12 cellular contexts compared by ENCODE assay signal in the genomic region with DNA sequence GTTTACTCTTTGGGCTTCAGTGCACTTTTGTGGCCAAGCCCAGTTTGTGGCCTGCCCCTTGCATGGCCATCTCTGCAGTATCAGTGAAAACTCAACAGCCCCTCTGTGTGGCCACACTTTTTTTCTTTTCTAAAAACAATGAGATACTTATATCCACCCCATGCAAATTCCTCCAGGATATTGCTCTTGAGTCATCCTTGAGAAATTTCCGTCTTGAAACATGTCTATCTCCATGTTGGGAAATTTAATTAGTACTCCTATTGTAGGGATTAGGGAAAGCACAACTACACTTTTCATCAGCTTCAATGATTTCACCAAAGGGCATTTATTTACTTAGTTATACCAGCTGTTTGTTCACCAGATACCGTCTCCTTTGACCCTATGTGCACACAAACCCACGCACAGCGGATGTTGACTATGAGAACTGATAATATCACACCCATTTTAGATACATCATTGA.
A peak's percentile ranks its signal among the peaks of the same experiment; 100 is the strongest.
DNase-seq lines count a peak whose midpoint lies in the region; ATAC-seq, FAIRE-seq and TF ChIP-seq lines count a peak whose summit lies in the region.
"Had no signal": no experiment of that assay in that cellular context is flagged by ENCODE, and none has a peak within 500 bp of the region (broad histone marks: within the 10 kb centered on the region; RNA-seq: fewer than 3 reads in every experiment).

No MANE protein-coding gene starts in this region.

- H3K4me1 ChIP-seq in cardiac muscle cell (ENCODE audit: low read depth) (no peaks in the 10 kb centered on the region), SJCRH30 (no peaks in the 10 kb centered on the region; the same call in 1 of the 2 replicates)
- H3K4me1 ChIP-seq: ascending aorta had no signal

- intact Hi-C loops in Right ventricle myocardium inferior (cut with DNase I) = no loop called here

- H3K4me3 ChIP-seq in cardiac muscle cell (no peak overlapping the region), SJCRH30 (no peak overlapping the region)
- H3K4me3 ChIP-seq: ascending aorta had no signal

- FAIRE-seq in GM19239 (lab: Jason Lieb, UNC) = no peak
- FAIRE-seq: GM12891 had no signal

- H3K36me3 ChIP-seq in cardiac muscle cell (no peaks in the 10 kb centered on the region), SJCRH30 (no peaks in the 10 kb centered on the region)
- H3K36me3 ChIP-seq: ascending aorta had no signal

- H3K9me3 ChIP-seq in cardiac muscle cell (ENCODE audit: low read depth) (no peaks in the 10 kb centered on the region), SJCRH30 (replicated peaks) (no peaks in the 10 kb centered on the region)
- H3K9me3 ChIP-seq: ascending aorta had no signal

- H3K27ac ChIP-seq in cardiac muscle cell (no peak overlapping the region), SJCRH30 (no peak overlapping the region)
- H3K27ac ChIP-seq: ascending aorta had no signal

- TF ChIP-seq CTCF in cardiac muscle cell (IDR thresholded peaks at IDR 0.05; ENCODE audit: low read depth, low read length) = peak; percentile 47

- H3K27me3 ChIP-seq in cardiac muscle cell (no peaks in the 10 kb centered on the region), SJCRH30 (no peaks in the 10 kb centered on the region)
- H3K27me3 ChIP-seq: ascending aorta had no signal

- peak in 1 of 2 donors; percentile 98 for DNase-seq in cardiac muscle cell (ENCODE audit: low read depth in 1 of 2, low spot score in 1 of 2)
- DNase-seq in Right ventricle myocardium inferior (ENCODE audit: missing footprints) = no peak
- DNase-seq in SJCRH30 = peak; percentile 5 to 34
- peak; percentile 98 for DNase-seq in foreskin melanocyte
- DNase-seq in GM19239 (ENCODE audit: insufficient read length, low spot score) = no peak
- DNase-seq in HUDEP-2 (lab: John Stamatoyannopoulos, UW; ENCODE audit: unreplicated experiment in 76 of 76) = no peak
- no peak for DNase-seq in NK-92 treated with Interleukin-12 subunit alpha and Interleukin-12 subunit beta, amount 100 ng/mL, for 24 hours (lab: John Stamatoyannopoulos, UW)
- DNase-seq: activated CD8-positive, alpha-beta T cell treated with anti-CD3 and anti-CD28 coated beads for 36 hours; GOT3 had no signal

- ATAC-seq in Right ventricle myocardium inferior (no peak), HG03095 (IDR thresholded peaks at IDR 0.05; ENCODE audit: unreplicated experiment) (no peak)
- ATAC-seq: activated CD8-positive, alpha-beta T cell treated with anti-CD3 and anti-CD28 coated beads for 36 hours had no signal

Comparison
In these comparisons a context has a peak if more than half of its experiments do, and no peak if none do; other contexts are left out.
1. DNase-seq: peak in SJCRH30 (2 of 2) and foreskin melanocyte (single experiment); none in Right ventricle myocardium inferior (single experiment), GM19239 (single experiment), HUDEP-2 (0 of 76) and NK-92 treated with Interleukin-12 subunit alpha and Interleukin-12 subunit beta, amount 100 ng/mL, for 24 hours (single experiment).